ENCODE assay signal across 25 cellular contexts in the genomic region with DNA sequence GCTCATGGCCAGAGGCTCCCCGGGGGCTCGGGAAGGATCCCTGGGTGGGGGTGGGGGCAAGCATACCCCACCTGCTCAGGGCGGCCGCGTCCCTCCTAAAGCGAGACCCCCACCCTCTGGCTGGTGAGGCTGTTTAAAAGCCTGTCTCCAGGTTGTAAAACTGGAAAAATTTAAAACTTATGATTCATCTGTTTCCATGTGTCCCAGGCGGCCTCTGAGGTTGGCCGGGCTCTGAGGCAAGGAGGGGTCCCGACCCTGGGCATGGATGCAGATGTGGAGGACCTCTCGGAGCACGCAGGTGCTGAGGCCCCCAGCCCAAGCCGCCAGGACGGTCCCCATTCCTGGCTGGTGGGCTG.
"Had no signal": no experiment of that assay in that cellular context is flagged by ENCODE, and none has a peak within 500 bp of the region (broad histone marks: within the 10 kb centered on the region; RNA-seq: fewer than 3 reads in every experiment).

No MANE protein-coding gene starts in this region.

- H3K4me2 ChIP-seq: hepatocyte, neural progenitor cell had no signal

- DNase-seq: cortex of kidney; dorsolateral prefrontal cortex; effector CD8-positive, alpha-beta T cell; foreskin melanocyte; head of caudate nucleus; kidney; left cardiac atrium; left ventricle myocardium superior; midbrain; occipital lobe; spleen; stimulated activated CD4-positive, alpha-beta T cell treated with anti-CD3 and anti-CD28 coated beads, Interleukin-15, amount 100 ng/mL, for 24 hours; stimulated activated CD4-positive, alpha-beta T cell treated with anti-CD3 and anti-CD28 coated beads, Interleukin-1b, Interleukin-23, amount 100 ng/mL, for 48 hours; stimulated activated CD4-positive, alpha-beta T cell treated with anti-CD3 and anti-CD28 coated beads, Interleukin-4, amount 100 ng/mL, for 24 hours; transverse colon had no signal

- H3K9me3 ChIP-seq: prostate gland, spleen, thoracic aorta, transverse colon had no signal

- H3K36me3 ChIP-seq: neural progenitor cell, prostate gland, spleen, thoracic aorta, transverse colon had no signal

- H3K4me1 Mint-ChIP-seq: stimulated activated memory B cell treated with anti-CD40 and anti-IgM and Interleukin-4, amounts not matched to agents 10 μg/mL and 1 μg/mL and 100 μg/mL, for 72 hours had no signal

- H3K27ac Mint-ChIP-seq: natural killer cell treated with Interleukin-12 subunit alpha and Interleukin-12 subunit beta and Interleukin-15 and Interleukin-18, amount 100 ng/mL, for 72 hours; neural progenitor cell; stimulated activated memory B cell treated with anti-CD40 and anti-IgM and Interleukin-4, amounts not matched to agents 10 μg/mL and 1 μg/mL and 100 μg/mL, for 72 hours; stimulated activated naive CD8-positive, alpha-beta T cell treated with anti-CD3 and anti-CD28 coated beads, Interleukin-15, Interleukin-2, amounts not matched to agents 100 ng/mL and 50 ng/mL, for 24 hours had no signal

- ATAC-seq: left cardiac atrium; natural killer cell treated with Interleukin-12 subunit alpha and Interleukin-12 subunit beta and Interleukin-15 and Interleukin-18, amount 100 ng/mL, for 72 hours; sciatic nerve; stimulated activated memory B cell treated with anti-CD40 and anti-IgM and Interleukin-4, amounts not matched to agents 10 μg/mL and 1 μg/mL and 100 μg/mL, for 72 hours had no signal

- H2AFZ ChIP-seq: hepatocyte, neural progenitor cell, parathyroid adenoma had no signal

- H3K4me1 ChIP-seq: parathyroid adenoma, prostate gland, transverse colon had no signal

- H3K4me3 ChIP-seq: dorsolateral prefrontal cortex, hepatocyte, lung, neural progenitor cell, prostate gland, spleen, thoracic aorta, transverse colon had no signal

- H3K4me3 Mint-ChIP-seq: natural killer cell treated with Interleukin-12 subunit alpha and Interleukin-12 subunit beta and Interleukin-15 and Interleukin-18, amount 100 ng/mL, for 72 hours; neural progenitor cell; stimulated activated memory B cell treated with anti-CD40 and anti-IgM and Interleukin-4, amounts not matched to agents 10 μg/mL and 1 μg/mL and 100 μg/mL, for 72 hours; stimulated activated naive CD8-positive, alpha-beta T cell treated with anti-CD3 and anti-CD28 coated beads, Interleukin-15, Interleukin-2, amounts not matched to agents 100 ng/mL and 50 ng/mL, for 24 hours had no signal

- H3K36me3 Mint-ChIP-seq: natural killer cell treated with Interleukin-12 subunit alpha and Interleukin-12 subunit beta and Interleukin-15 and Interleukin-18, amount 100 ng/mL, for 72 hours; neural progenitor cell; stimulated activated memory B cell treated with anti-CD40 and anti-IgM and Interleukin-4, amounts not matched to agents 10 μg/mL and 1 μg/mL and 100 μg/mL, for 72 hours had no signal

- H3K9me3 Mint-ChIP-seq: natural killer cell treated with Interleukin-12 subunit alpha and Interleukin-12 subunit beta and Interleukin-15 and Interleukin-18, amount 100 ng/mL, for 72 hours; neural progenitor cell; stimulated activated memory B cell treated with anti-CD40 and anti-IgM and Interleukin-4, amounts not matched to agents 10 μg/mL and 1 μg/mL and 100 μg/mL, for 72 hours; stimulated activated naive CD8-positive, alpha-beta T cell treated with anti-CD3 and anti-CD28 coated beads, Interleukin-15, Interleukin-2, amounts not matched to agents 100 ng/mL and 50 ng/mL, for 24 hours had no signal

- H3K9ac ChIP-seq: neural progenitor cell, parathyroid adenoma had no signal

- H3K79me2 ChIP-seq: hepatocyte, parathyroid adenoma had no signal

- H3K27me3 ChIP-seq: hepatocyte, neural progenitor cell had no signal

- H3K27ac ChIP-seq: dorsolateral prefrontal cortex, hepatocyte, neural progenitor cell, parathyroid adenoma, prostate gland, spleen, thoracic aorta, transverse colon had no signal

- H3K27me3 Mint-ChIP-seq: stimulated activated naive CD8-positive, alpha-beta T cell treated with anti-CD3 and anti-CD28 coated beads, Interleukin-15, Interleukin-2, amounts not matched to agents 100 ng/mL and 50 ng/mL, for 24 hours had no signal
